In the genomic region with DNA sequence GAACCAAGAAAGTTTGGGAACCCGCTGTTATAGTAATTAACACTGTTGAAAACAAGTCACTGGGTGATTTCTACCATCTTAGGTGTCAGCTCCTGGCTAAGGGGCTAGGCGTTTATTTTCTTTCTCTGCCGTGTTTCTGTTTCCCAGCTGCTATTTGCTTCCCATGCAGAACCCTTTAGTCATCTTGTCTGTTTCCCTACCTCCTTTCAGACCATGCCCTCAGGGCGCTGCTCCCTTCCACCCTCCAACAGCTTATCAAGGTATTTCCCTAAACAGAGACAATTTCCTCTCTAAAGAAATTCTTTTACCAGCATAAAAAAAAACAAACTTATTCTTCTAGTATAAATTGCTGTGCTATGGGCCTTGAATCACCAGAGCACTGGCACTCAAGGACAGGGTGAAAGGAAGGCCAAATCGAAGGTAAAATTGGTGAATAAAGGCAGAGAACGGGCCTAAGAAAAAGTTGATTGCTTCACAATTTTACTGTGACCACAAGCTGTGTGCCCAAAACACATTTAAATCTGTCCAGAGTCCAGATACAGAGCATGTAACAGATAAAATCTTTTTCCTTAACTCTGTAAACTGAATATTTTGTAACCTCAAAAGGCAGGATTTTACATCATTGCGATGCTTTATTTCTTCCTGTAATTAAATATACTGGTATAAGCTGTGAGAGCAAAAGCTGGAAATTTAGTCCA, we compare ENCODE assay signal across 16 cellular contexts.
DNase-seq lines count a peak whose midpoint lies in the region; ATAC-seq, FAIRE-seq and TF ChIP-seq lines count a peak whose summit lies in the region.
"Had no signal": no experiment of that assay in that cellular context is flagged by ENCODE, and none has a peak within 500 bp of the region (broad histone marks: within the 10 kb centered on the region; RNA-seq: fewer than 3 reads in every experiment).

No MANE protein-coding gene starts in this region.

- peaks cover 3% of the 10 kb centered on the region for H3K9me3 Mint-ChIP-seq in natural killer cell treated with Interleukin-12 subunit alpha and Interleukin-12 subunit beta and Interleukin-15 and Interleukin-18, amount 100 ng/mL, for 72 hours

- H3K4me3 ChIP-seq in hepatocyte: no peak overlapping the region
- H3K4me3 ChIP-seq: thyroid gland had no signal

- ATAC-seq in natural killer cell treated with Interleukin-12 subunit alpha and Interleukin-12 subunit beta and Interleukin-15 and Interleukin-18, amount 100 ng/mL, for 72 hours: no peak
- ATAC-seq: activated T-helper 17 cell treated with anti-CD3 and anti-CD28 coated beads, Interleukin-2, amount 50 U/mL, for 72 hours had no signal

- no peaks in the 10 kb centered on the region for H3K79me2 ChIP-seq in hepatocyte

- no peaks in the 10 kb centered on the region for H3K9me2 ChIP-seq in hepatocyte (replicated peaks; ENCODE audit: insufficient read depth)

- no peaks in the 10 kb centered on the region for H3K27me3 ChIP-seq in hepatocyte
- H3K27me3 ChIP-seq: neutrophil, thyroid gland had no signal

- H3K4me2 ChIP-seq in hepatocyte: no peak overlapping the region

- TF ChIP-seq CTCF in hepatocyte (IDR thresholded peaks at IDR 0.05; ENCODE audit: poor library complexity): no peak

- H3K4me3 Mint-ChIP-seq in natural killer cell treated with Interleukin-12 subunit alpha and Interleukin-12 subunit beta and Interleukin-15 and Interleukin-18, amount 100 ng/mL, for 72 hours: no peak overlapping the region
- H3K4me3 Mint-ChIP-seq: activated T-helper 17 cell treated with anti-CD3 and anti-CD28 coated beads, Interleukin-2, amount 50 U/mL, for 72 hours had no signal

- FAIRE-seq in HTR-8/SVneo (lab: Jason Lieb, UNC): no peak
- FAIRE-seq: D721Med, GM18507, islet of Langerhans had no signal

- DNase-seq in HTR-8/SVneo (ENCODE audit: insufficient read length, low spot score): peak; percentile 4
- peak; percentile 69 for DNase-seq in T1000 (lab: John Stamatoyannopoulos, UW)
- DNase-seq in hepatocyte (ENCODE audit: low spot score): no peak
- peak; percentile 55 for DNase-seq in renal cortical epithelial cell (ENCODE audit: low read depth)
- DNase-seq in NCI-H1092 treated with DMSO at 0.1 percent for 48 hours (lab: John Stamatoyannopoulos, UW): no peak
- DNase-seq in stimulated activated naive CD4-positive, alpha-beta T cell (lab: John Stamatoyannopoulos, UW): no peak
- no peak for DNase-seq in mucosa of gallbladder (ENCODE audit: low spot score)
- no peak for DNase-seq in natural killer cell treated with Interleukin-12 subunit alpha and Interleukin-12 subunit beta and Interleukin-15 and Interleukin-18, amount 100 ng/mL, for 72 hours (ENCODE audit: low spot score)
- DNase-seq: midbrain, NCI-H2081 treated with DMSO at 0.1 percent for 48 hours, thyroid gland had no signal

- H3K9me3 ChIP-seq in hepatocyte (ENCODE audit: low read depth): no peaks in the 10 kb centered on the region
- H3K9me3 ChIP-seq: neutrophil, thyroid gland had no signal

- 47% methylated on average over 7 of the region's 7 CpGs for WGBS in hepatocyte (ENCODE audit: low lambda C conversion rate, missing lambda C conversion rate)

- H3K27ac ChIP-seq in hepatocyte: peak overlapping the region; percentile 2
- H3K27ac ChIP-seq: neutrophil, thyroid gland had no signal

- H3K36me3 ChIP-seq in hepatocyte (replicated peaks; ENCODE audit: insufficient read depth, low read depth): no peaks in the 10 kb centered on the region
- H3K36me3 ChIP-seq: neutrophil, thyroid gland had no signal

- peaks cover 4 to 21% of the 10 kb centered on the region in 2 donors for H3K27me3 Mint-ChIP-seq in natural killer cell treated with Interleukin-12 subunit alpha and Interleukin-12 subunit beta and Interleukin-15 and Interleukin-18, amount 100 ng/mL, for 72 hours

- peaks cover 9% of the 10 kb centered on the region for H3K4me1 ChIP-seq in hepatocyte (ENCODE audit: insufficient read depth)
- H3K4me1 ChIP-seq: thyroid gland had no signal

- H3K4me1 Mint-ChIP-seq in natural killer cell treated with Interleukin-12 subunit alpha and Interleukin-12 subunit beta and Interleukin-15 and Interleukin-18, amount 100 ng/mL, for 72 hours (ENCODE audit: low read depth in 2 of 2): no peaks in the 10 kb centered on the region

- no peaks in the 10 kb centered on the region for H4K20me1 ChIP-seq in hepatocyte (ENCODE audit: insufficient read depth, poor library complexity, severe bottlenecking)

- peak overlapping the region; percentile 12 for H2AFZ ChIP-seq in hepatocyte

- H3K27ac Mint-ChIP-seq in natural killer cell treated with Interleukin-12 subunit alpha and Interleukin-12 subunit beta and Interleukin-15 and Interleukin-18, amount 100 ng/mL, for 72 hours: no peak overlapping the region
- H3K27ac Mint-ChIP-seq: activated T-helper 17 cell treated with anti-CD3 and anti-CD28 coated beads, Interleukin-2, amount 50 U/mL, for 72 hours had no signal

- H3K36me3 Mint-ChIP-seq in natural killer cell treated with Interleukin-12 subunit alpha and Interleukin-12 subunit beta and Interleukin-15 and Interleukin-18, amount 100 ng/mL, for 72 hours: no peaks in the 10 kb centered on the region

Comparison
In these comparisons a context has a peak if more than half of its experiments do, and no peak if none do; other contexts are left out.
1. DNase-seq: peak in HTR-8/SVneo (single experiment), T1000 (single experiment) and renal cortical epithelial cell (single experiment); none in hepatocyte (single experiment), NCI-H1092 treated with DMSO at 0.1 percent for 48 hours (single experiment), stimulated activated naive CD4-positive, alpha-beta T cell (0 of 6), mucosa of gallbladder (single experiment) and natural killer cell treated with Interleukin-12 subunit alpha and Interleukin-12 subunit beta and Interleukin-15 and Interleukin-18, amount 100 ng/mL, for 72 hours (single experiment).